19 cellular contexts compared by ENCODE assay signal in genomic region chr14:92501891-92502351, GRCh38. TPM values are rescaled to one million over a fixed set of nuclear protein-coding genes. Genes with fewer than 3 reads are reported as not detected.
DNase-seq lines count a peak whose midpoint lies in the region; ATAC-seq and TF ChIP-seq lines count a peak whose summit lies in the region.
"Had no signal": no experiment of that assay in that cellular context is flagged by ENCODE, and none has a peak within 500 bp of the region (broad histone marks: within the 10 kb centered on the region; RNA-seq: fewer than 3 reads in every experiment).

No MANE protein-coding gene starts in this region.

- ATAC-seq in activated T-cell treated with anti-CD3 and anti-CD28 coated beads, Interleukin-2, amount 50 U/mL, for 4 hours, result no peak
- ATAC-seq: heart right ventricle, left cardiac atrium had no signal

- H3K9ac ChIP-seq in smooth muscle cell (ENCODE audit: low read depth), result no peak overlapping the region

- peaks cover 2% of the 10 kb centered on the region for H3K27me3 Mint-ChIP-seq in activated T-cell treated with anti-CD3 and anti-CD28 coated beads, Interleukin-2, amount 50 U/mL, for 4 hours (ENCODE audit: low read depth)

- peaks cover 14% of the 10 kb centered on the region for H3F3A ChIP-seq in smooth muscle cell (ENCODE audit: low read depth)

- no peaks in the 10 kb centered on the region for H3K36me3 Mint-ChIP-seq in activated T-cell treated with anti-CD3 and anti-CD28 coated beads, Interleukin-2, amount 50 U/mL, for 4 hours (ENCODE audit: insufficient read depth)
- H3K36me3 Mint-ChIP-seq: CD4-positive, alpha-beta memory T cell had no signal

- H3K4me2 ChIP-seq in smooth muscle cell, result peak overlapping the region; percentile 54

- H3K9me3 ChIP-seq in smooth muscle cell (replicated peaks; ENCODE audit: low read depth) (no peaks in the 10 kb centered on the region), uterus (no peaks in the 10 kb centered on the region)
- H3K9me3 ChIP-seq: heart right ventricle, MG63, Peyer's patch, prostate gland had no signal

- H2AFZ ChIP-seq in smooth muscle cell (ENCODE audit: low read depth), result no peak overlapping the region

- H3K4me1 Mint-ChIP-seq in activated T-cell treated with anti-CD3 and anti-CD28 coated beads, Interleukin-2, amount 50 U/mL, for 4 hours (ENCODE audit: low read depth), result peaks cover 4% of the 10 kb centered on the region

- peak; percentile 76 for DNase-seq in GM04504 (ENCODE audit: low read depth)
- DNase-seq in RPMI7951 (ENCODE audit: low read depth), result peak; percentile 88
- DNase-seq in fibroblast of gingiva (ENCODE audit: low read depth), result peak; percentile 52
- DNase-seq in smooth muscle cell (lab: John Stamatoyannopoulos, UW; ENCODE audit: unreplicated experiment), result no peak
- no peak for DNase-seq in cerebellar nuclear complex (lab: John Stamatoyannopoulos, UW)
- DNase-seq in stimulated activated CD4-positive, alpha-beta T cell treated with anti-CD3 and anti-CD28 coated beads, Interleukin-15, amount 100 ng/mL, for 24 hours, result no peak
- no peak for DNase-seq in uterus
- no peak for DNase-seq in activated T-cell treated with anti-CD3 and anti-CD28 coated beads, Interleukin-2, amount 50 U/mL, for 4 hours
- DNase-seq: activated naive CD4-positive, alpha-beta T cell treated with anti-CD3 and anti-CD28 coated beads for 36 hours; CD4-positive, alpha-beta memory T cell; central memory CD4-positive, alpha-beta T cell; DMS79 treated with DMSO at 0.1 percent for 48 hours; heart right ventricle; left cardiac atrium; MG63; NCI-H2081 treated with DMSO at 0.1 percent for 48 hours; NCI-H748 treated with DMSO at 0.1 percent for 48 hours had no signal

- 57% methylated on average over 5 of the region's 5 CpGs for WGBS in smooth muscle cell (ENCODE audit: low lambda C conversion rate)

- no peak overlapping the region for H3K4me3 ChIP-seq in smooth muscle cell
- no peak overlapping the region for H3K4me3 ChIP-seq in uterus
- H3K4me3 ChIP-seq: heart right ventricle, MG63, Peyer's patch, prostate gland had no signal

- H3K36me3 ChIP-seq in smooth muscle cell (ENCODE audit: low read depth), result no peaks in the 10 kb centered on the region
- H3K36me3 ChIP-seq in uterus, result no peaks in the 10 kb centered on the region
- H3K36me3 ChIP-seq: heart right ventricle, MG63, Peyer's patch, prostate gland had no signal

- H3K9me3 Mint-ChIP-seq in activated T-cell treated with anti-CD3 and anti-CD28 coated beads, Interleukin-2, amount 50 U/mL, for 4 hours, result no peaks in the 10 kb centered on the region
- H3K9me3 Mint-ChIP-seq: activated naive CD4-positive, alpha-beta T cell treated with anti-CD3 and anti-CD28 coated beads for 36 hours had no signal

- no peak overlapping the region for H3K4me3 Mint-ChIP-seq in activated T-cell treated with anti-CD3 and anti-CD28 coated beads, Interleukin-2, amount 50 U/mL, for 4 hours
- H3K4me3 Mint-ChIP-seq: activated naive CD4-positive, alpha-beta T cell treated with anti-CD3 and anti-CD28 coated beads for 36 hours; CD4-positive, alpha-beta memory T cell had no signal

- H3K27me3 ChIP-seq in smooth muscle cell (ENCODE audit: low read depth), result no peaks in the 10 kb centered on the region
- H3K27me3 ChIP-seq in uterus, result no peaks in the 10 kb centered on the region
- H3K27me3 ChIP-seq: heart right ventricle, MG63, Peyer's patch had no signal

- H3K79me2 ChIP-seq in smooth muscle cell (ENCODE audit: low read depth), result no peaks in the 10 kb centered on the region

- intact Hi-C loops in uterus (cut with DNase I; ENCODE audit: low total_unique reads), result no loop called here

- H3K4me1 ChIP-seq in smooth muscle cell (ENCODE audit: low read depth) (no peaks in the 10 kb centered on the region), uterus (no peaks in the 10 kb centered on the region)
- H3K4me1 ChIP-seq: prostate gland had no signal

- TF ChIP-seq CTCF in smooth muscle cell (IDR thresholded peaks at IDR 0.05; ENCODE audit: borderline replicate concordance, insufficient read depth, poor library complexity, severe bottlenecking), result no peak
- no peak for TF ChIP-seq CTCF in uterus (IDR thresholded peaks at IDR 0.05)

- H4K20me1 ChIP-seq in smooth muscle cell (ENCODE audit: low read depth), result no peaks in the 10 kb centered on the region

- no peak for TF ChIP-seq POLR2A in uterus (IDR thresholded peaks at IDR 0.05)

- H3K27ac ChIP-seq in smooth muscle cell (ENCODE audit: low read depth) (peak overlapping the region; percentile 67), uterus (no peak overlapping the region)
- H3K27ac ChIP-seq: heart right ventricle, Peyer's patch, prostate gland had no signal

RNA-seq across cellular contexts. Expression of gene RIN3, which starts 11.7 kb away (rescaled TPM):
- total RNA-seq in RPMI7951 (2014; rRNA removed; shearing (Covaris generic)), result 3.8 and 6.4 TPM in 2 replicates
- total RNA-seq in smooth muscle cell (1.7 and 2.7 TPM in 2 replicates), uterus (10 to 100 TPM in 2 of 4 donors, 1 to 10 TPM in 2; 6.2 to 29.8 (median 12.2) TPM)
- polyA plus RNA-seq in smooth muscle cell, result 3.8 and 8.0 TPM in 2 replicates
- 10 to 100 TPM; 14.2 to 24.3 (median 18.5) TPM for total RNA-seq in activated T-cell treated with anti-CD3 and anti-CD28 coated beads, Interleukin-2, amount 50 U/mL, for 4 hours

Comparison
In these comparisons a context has a peak if more than half of its experiments do, and no peak if none do; other contexts are left out.
1. DNase-seq: peak in GM04504 (single experiment), RPMI7951 (single experiment) and fibroblast of gingiva (single experiment); none in smooth muscle cell (single experiment), cerebellar nuclear complex (0 of 2), stimulated activated CD4-positive, alpha-beta T cell treated with anti-CD3 and anti-CD28 coated beads, Interleukin-15, amount 100 ng/mL, for 24 hours (single experiment), uterus (0 of 2) and activated T-cell treated with anti-CD3 and anti-CD28 coated beads, Interleukin-2, amount 50 U/mL, for 4 hours (single experiment).